In genomic region chr14:52551696-52552062, GRCh38 we compare ENCODE assay signal across 8 cellular contexts. TPM values are rescaled to one million over a fixed set of nuclear protein-coding genes. Genes with fewer than 3 reads are reported as not detected.
DNase-seq lines count a peak whose midpoint lies in the region; ATAC-seq and TF ChIP-seq lines count a peak whose summit lies in the region.

No MANE protein-coding gene starts in this region.

- H3K4me1 Mint-ChIP-seq in effector memory CD8-positive, alpha-beta T cell (ENCODE audit: low read depth in 2 of 2): peaks cover 16 to 28% of the 10 kb centered on the region in 2 donors
- H3K4me1 Mint-ChIP-seq in mesothelial cell of epicardium: peaks cover 20% of the 10 kb centered on the region

- in situ Hi-C loops in KBM-7 (cut with MboI; ENCODE audit: low pct_unique_long_range_greater_than_20kb, low sequenced_read_pairs): no loop called here

- no peaks in the 10 kb centered on the region for H3K27me3 ChIP-seq in vagina

- no peaks in the 10 kb centered on the region for H3K9me3 Mint-ChIP-seq in effector memory CD8-positive, alpha-beta T cell
- H3K9me3 Mint-ChIP-seq in mesothelial cell of epicardium: no peaks in the 10 kb centered on the region

- intact Hi-C loops in vagina (cut with DNase I): loop anchor here (10.0 kb wide), 1 partner anchor 143 kb away; the partner anchor contains the start of gene ERO1A

- peaks cover 20% of the 10 kb centered on the region for H3K36me3 Mint-ChIP-seq in effector memory CD8-positive, alpha-beta T cell (ENCODE audit: insufficient read depth)
- no peaks in the 10 kb centered on the region for H3K36me3 Mint-ChIP-seq in mesothelial cell of epicardium

- H3K27me3 Mint-ChIP-seq in effector memory CD8-positive, alpha-beta T cell: peaks cover 5 to 6% of the 10 kb centered on the region in 2 donors
- H3K27me3 Mint-ChIP-seq in mesothelial cell of epicardium (ENCODE audit: low read depth): no peaks in the 10 kb centered on the region

- H3K4me1 ChIP-seq in vagina: peaks cover 20% of the 10 kb centered on the region

- DNase-seq in DMS53 treated with DMSO at 0.1 percent for 48 hours (lab: John Stamatoyannopoulos, UW; ENCODE audit: unreplicated experiment): peak; percentile 23
- peak; percentile 72 for DNase-seq in KBM-7
- peak; percentile 15 for DNase-seq in SHP77 treated with DMSO at 0.1 percent for 48 hours (lab: John Stamatoyannopoulos, UW)
- DNase-seq in effector memory CD8-positive, alpha-beta T cell: no peak
- no peak for DNase-seq in mesothelial cell of epicardium (ENCODE audit: low spot score in 2 of 2, unreplicated experiment in 2 of 2)
- DNase-seq in vagina (ENCODE audit: extremely low spot score in 2 of 2): no peak
- DNase-seq in middle frontal gyrus (ENCODE audit: extremely low spot score, low spot score): no peak

- H3K4me3 Mint-ChIP-seq in effector memory CD8-positive, alpha-beta T cell: peak overlapping the region; percentile 94 to 98
- peak overlapping the region; percentile 72 for H3K4me3 Mint-ChIP-seq in mesothelial cell of epicardium

- H3K27ac ChIP-seq in vagina: peak overlapping the region; percentile 92

- peak overlapping the region; percentile 75 to 82 for H3K4me3 ChIP-seq in vagina

- H3K36me3 ChIP-seq in vagina: no peaks in the 10 kb centered on the region

- ATAC-seq in effector memory CD8-positive, alpha-beta T cell (replicated peaks): no peak
- no peak for ATAC-seq in GM21526 (IDR thresholded peaks at IDR 0.05; ENCODE audit: low FRiP score, unreplicated experiment)

- H3K9me3 ChIP-seq in vagina: no peaks in the 10 kb centered on the region

- no peak for TF ChIP-seq POLR2A in vagina (IDR thresholded peaks at IDR 0.05)

- H3K27ac Mint-ChIP-seq in effector memory CD8-positive, alpha-beta T cell: peak overlapping the region; percentile 94 to 97
- H3K27ac Mint-ChIP-seq in mesothelial cell of epicardium: peak overlapping the region; percentile 81

- TF ChIP-seq CTCF in mesothelial cell of epicardium (IDR thresholded peaks at IDR 0.05; ENCODE audit: unreplicated experiment) (no peak), vagina (IDR thresholded peaks at IDR 0.05) (no peak)

RNA-seq across cellular contexts. Expression of gene TXNDC16, which starts 0.6 kb away (rescaled TPM):
- total RNA-seq in mesothelial cell of epicardium: 11.5 to 12.7 TPM (median 12.6 TPM) in 3 replicates
- total RNA-seq in vagina: 5.9 TPM

RNA-seq across cellular contexts. Expression of gene GPR137C, which starts 1.0 kb away (rescaled TPM):
- 3.5 to 4.1 TPM (median 3.8 TPM) in 3 replicates for total RNA-seq in mesothelial cell of epicardium
- 0.74 TPM for total RNA-seq in vagina

Comparison
In these comparisons a context has a peak if more than half of its experiments do, and no peak if none do; other contexts are left out.
1. DNase-seq: peak in DMS53 treated with DMSO at 0.1 percent for 48 hours (single experiment), KBM-7 (single experiment) and SHP77 treated with DMSO at 0.1 percent for 48 hours (single experiment); none in effector memory CD8-positive, alpha-beta T cell (0 of 3), mesothelial cell of epicardium (0 of 2), vagina (0 of 2) and middle frontal gyrus (single experiment).